In genomic region chr22:21624120-21624879, GRCh38 we compare ENCODE assay signal across 8 cellular contexts. TPM values are rescaled to one million over a fixed set of nuclear protein-coding genes. Genes with fewer than 3 reads are reported as not detected.
A peak's percentile ranks its signal among the peaks of the same experiment; 100 is the strongest.
DNase-seq lines count a peak whose midpoint lies in the region; ATAC-seq and TF ChIP-seq lines count a peak whose summit lies in the region.

No MANE protein-coding gene starts in this region.

- peaks cover 36% of the 10 kb centered on the region for H4K20me1 ChIP-seq in Karpas-422 (ENCODE audit: insufficient read depth, low read depth, low read length)

- CTCF ChIA-PET in CD4-positive, alpha-beta memory T cell (lab: Charles Lee; ENCODE audit: partially characterized antibody), result interaction anchor here (1.0 to 4.0 kb wide), 6 partner anchors 8 to 25 kb away, joined by 3 to 27 read pairs (median 7); no protein-coding TSS in a partner anchor

- POLR2A ChIA-PET in CD4-positive, alpha-beta memory T cell (lab: Charles Lee; ENCODE audit: partially characterized antibody), result interaction anchor here (0.9 to 1.1 kb wide), 2 partner anchors 8 to 26 kb away, joined by 3 to 4 read pairs; no protein-coding TSS in a partner anchor

- H2AFZ ChIP-seq in Karpas-422 (ENCODE audit: low read length), result no peak overlapping the region

- H3K36me3 Mint-ChIP-seq in CD4-positive, alpha-beta memory T cell, result peaks cover 15 to 50% of the 10 kb centered on the region in 2 donors

- peak in 4 of 5 donors; percentile 16 to 29 (median 23) for DNase-seq in CD4-positive, alpha-beta memory T cell
- DNase-seq in Karpas-422, result peak; percentile 77
- DNase-seq in activated CD8-positive, alpha-beta memory T cell treated with anti-CD3 and anti-CD28 coated beads, Interleukin-2, amount 50 U/mL, for 48 hours, result peak; percentile 87
- DNase-seq in fibroblast of the aortic adventitia (ENCODE audit: low read depth), result peak; percentile 37
- DNase-seq in stimulated activated CD4-positive, alpha-beta T cell treated with anti-CD3 and anti-CD28 coated beads, Interleukin-2, amount 100 ng/mL, for 24 hours, result peak; percentile 59 to 68
- no peak for DNase-seq in kidney tubule cell (ENCODE audit: low spot score)
- no peak for DNase-seq in ureter (ENCODE audit: low spot score)

- peaks cover 69% of the 10 kb centered on the region for H3K79me2 ChIP-seq in Karpas-422 (ENCODE audit: low read length)

- no peak overlapping the region for H3K4me2 ChIP-seq in Karpas-422 (ENCODE audit: low read depth, low read length, poor library complexity, severe bottlenecking)

- intact Hi-C loops in CD4-positive, alpha-beta memory T cell (cut with micrococcal nuclease), result no loop called here

- H3K27me3 ChIP-seq in CD4-positive, alpha-beta memory T cell (ENCODE audit: insufficient read depth, low read length), result no peaks in the 10 kb centered on the region
- no peaks in the 10 kb centered on the region for H3K27me3 ChIP-seq in Karpas-422 (ENCODE audit: low read length)

- H3K9ac ChIP-seq in Karpas-422 (ENCODE audit: low read length), result no peak overlapping the region

- H3K9me2 ChIP-seq in Karpas-422 (replicated peaks; ENCODE audit: insufficient read depth, low read length), result no peaks in the 10 kb centered on the region

- peak; percentile 45 for TF ChIP-seq CTCF in fibroblast of the aortic adventitia (IDR thresholded peaks at IDR 0.05; ENCODE audit: insufficient read depth, low read length)

- H3K27me3 Mint-ChIP-seq in CD4-positive, alpha-beta memory T cell, result no peaks in the 10 kb centered on the region

- ATAC-seq in GM21390 (IDR thresholded peaks at IDR 0.05; ENCODE audit: unreplicated experiment), result no peak

- peak overlapping the region in 1 of 8 donors; percentile 20 for H3K4me3 Mint-ChIP-seq in CD4-positive, alpha-beta memory T cell

- H3K36me3 ChIP-seq in CD4-positive, alpha-beta memory T cell (ENCODE audit: insufficient read depth, low read length), result peaks cover 46% of the 10 kb centered on the region
- peaks cover 21% of the 10 kb centered on the region for H3K36me3 ChIP-seq in Karpas-422 (ENCODE audit: insufficient read depth, low read length)

- no peak overlapping the region for H3K4me3 ChIP-seq in CD4-positive, alpha-beta memory T cell (ENCODE audit: low read length in 2 of 2)
- no peak overlapping the region for H3K4me3 ChIP-seq in Karpas-422 (ENCODE audit: low read length)
- no peak overlapping the region for H3K4me3 ChIP-seq in fibroblast of the aortic adventitia (ENCODE audit: low read depth, low read length)

- H3K4me1 Mint-ChIP-seq in CD4-positive, alpha-beta memory T cell, result peaks cover 22 to 64% (median 33%) of the 10 kb centered on the region in 4 donors

- peaks cover 50% of the 10 kb centered on the region for H3K4me1 ChIP-seq in CD4-positive, alpha-beta memory T cell (ENCODE audit: insufficient read depth, low read length)
- peaks cover 46% of the 10 kb centered on the region for H3K4me1 ChIP-seq in Karpas-422 (ENCODE audit: low read length)

- H3K9me3 Mint-ChIP-seq in CD4-positive, alpha-beta memory T cell, result no peaks in the 10 kb centered on the region

- no peaks in the 10 kb centered on the region for H3K9me3 ChIP-seq in CD4-positive, alpha-beta memory T cell (ENCODE audit: control insufficient read depth in 1 of 2, low read length in 2 of 2)
- H3K9me3 ChIP-seq in Karpas-422 (ENCODE audit: low read length), result no peaks in the 10 kb centered on the region

- H3K27ac ChIP-seq in CD4-positive, alpha-beta memory T cell (ENCODE audit: low read depth, low read length), result no peak overlapping the region
- peak overlapping the region; percentile 55 for H3K27ac ChIP-seq in Karpas-422 (ENCODE audit: low read length)

- H3K27ac Mint-ChIP-seq in CD4-positive, alpha-beta memory T cell, result peak overlapping the region; percentile 52 to 92 (median 73)

RNA-seq across cellular contexts. Expression of gene YDJC, which starts 5.5 kb away (rescaled TPM):
- total RNA-seq in CD4-positive, alpha-beta memory T cell, result 10 to 100 TPM; 45.7 to 46.0 TPM
- polyA plus RNA-seq in CD4-positive, alpha-beta memory T cell, result 10 to 100 TPM; 47.5 to 52.8 TPM
- 59.1 and 109 TPM in 2 replicates for total RNA-seq in Karpas-422 (2014; rRNA removed; shearing (Covaris generic); ENCODE audit: low replicate concordance)
- total RNA-seq in fibroblast of the aortic adventitia (ENCODE audit: low replicate concordance) (14.6 and 25.2 TPM in 2 replicates), ureter (27.2 TPM)

RNA-seq across cellular contexts. Expression of gene CCDC116, which starts 8.3 kb away (rescaled TPM):
- under 1 TPM; 0.19 to 0.29 TPM for total RNA-seq in CD4-positive, alpha-beta memory T cell
- polyA plus RNA-seq in CD4-positive, alpha-beta memory T cell, result not detected
- total RNA-seq in Karpas-422 (2014; rRNA removed; shearing (Covaris generic); ENCODE audit: low replicate concordance), result 0.11 and 1.3 TPM in 2 replicates
- total RNA-seq in fibroblast of the aortic adventitia (ENCODE audit: low replicate concordance) (0.18 and 0.25 TPM in 2 replicates), ureter (0.57 TPM)

RNA-seq across cellular contexts. Expression of gene SDF2L1, which starts 17.8 kb away (rescaled TPM):
- 10 to 100 TPM; 39.6 to 44.3 TPM for total RNA-seq in CD4-positive, alpha-beta memory T cell
- 10 to 100 TPM; 78.0 to 99.1 TPM for polyA plus RNA-seq in CD4-positive, alpha-beta memory T cell
- 19.0 and 72.9 TPM in 2 replicates for total RNA-seq in Karpas-422 (2014; rRNA removed; shearing (Covaris generic); ENCODE audit: low replicate concordance)
- total RNA-seq in fibroblast of the aortic adventitia (ENCODE audit: low replicate concordance) (10.6 and 18.3 TPM in 2 replicates), ureter (28.1 TPM)

RNA-seq across cellular contexts. Expression of gene PPIL2, which starts 41.5 kb away (rescaled TPM):
- total RNA-seq in CD4-positive, alpha-beta memory T cell, result 10 to 100 TPM; 75.5 to 81.4 TPM
- 10 to 100 TPM; 12.0 to 38.9 TPM for polyA plus RNA-seq in CD4-positive, alpha-beta memory T cell
- total RNA-seq in Karpas-422 (2014; rRNA removed; shearing (Covaris generic); ENCODE audit: low replicate concordance), result 32.8 and 39.6 TPM in 2 replicates
- 10.0 and 30.5 TPM in 2 replicates for total RNA-seq in fibroblast of the aortic adventitia (ENCODE audit: low replicate concordance)
- total RNA-seq in ureter, result 62.9 TPM

RNA-seq across cellular contexts. Expression of gene UBE2L3, which starts 56.8 kb away (rescaled TPM):
- 10 to 100 TPM; 39.2 to 39.3 TPM for total RNA-seq in CD4-positive, alpha-beta memory T cell
- polyA plus RNA-seq in CD4-positive, alpha-beta memory T cell, result 100 to 1,000 TPM; 104 to 116 TPM
- total RNA-seq in Karpas-422 (2014; rRNA removed; shearing (Covaris generic); ENCODE audit: low replicate concordance), result 38.7 and 56.1 TPM in 2 replicates
- 39.0 and 59.7 TPM in 2 replicates for total RNA-seq in fibroblast of the aortic adventitia (ENCODE audit: low replicate concordance)
- 42.7 TPM for total RNA-seq in ureter

Comparison
In these comparisons a context has a peak if more than half of its experiments do, and no peak if none do; other contexts are left out.
1. DNase-seq: peak in CD4-positive, alpha-beta memory T cell (4 of 5), Karpas-422 (single experiment), activated CD8-positive, alpha-beta memory T cell treated with anti-CD3 and anti-CD28 coated beads, Interleukin-2, amount 50 U/mL, for 48 hours (single experiment), fibroblast of the aortic adventitia (single experiment) and stimulated activated CD4-positive, alpha-beta T cell treated with anti-CD3 and anti-CD28 coated beads, Interleukin-2, amount 100 ng/mL, for 24 hours (2 of 2); none in kidney tubule cell (single experiment) and ureter (single experiment).